14 cellular contexts compared by ENCODE assay signal in the genomic region with DNA sequence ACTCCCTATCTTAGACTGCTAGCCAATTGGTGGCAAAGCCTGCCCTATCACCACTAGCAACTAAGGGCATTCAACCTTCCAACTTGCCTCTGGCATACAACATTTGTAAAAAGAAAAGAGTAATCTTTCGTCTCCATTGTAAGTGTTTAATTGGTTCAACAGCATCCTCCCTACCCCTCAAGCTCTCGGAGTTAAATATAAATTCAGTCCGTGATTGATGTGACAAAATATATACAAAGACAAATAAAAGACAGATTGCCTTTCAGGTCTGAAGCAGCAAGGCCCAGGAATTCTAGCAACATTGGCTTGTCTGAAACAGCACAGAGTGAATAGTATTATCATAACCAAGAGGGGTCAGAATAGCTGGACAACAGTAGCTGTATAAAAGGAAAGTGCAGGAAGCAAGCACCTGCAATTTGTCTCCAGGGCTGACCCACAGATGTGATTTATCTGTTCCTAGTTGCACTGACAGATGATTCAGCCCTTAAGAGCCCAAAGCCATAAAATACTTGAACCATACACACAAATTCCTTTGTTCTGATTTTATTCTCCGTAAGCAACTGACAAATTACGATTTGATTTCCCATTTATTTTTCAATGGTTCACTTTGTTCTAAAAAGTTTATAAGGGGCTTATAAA. TPM values are rescaled to one million over a fixed set of nuclear protein-coding genes. Genes with fewer than 3 reads are reported as not detected.
DNase-seq lines count a peak whose midpoint lies in the region; ATAC-seq, FAIRE-seq and TF ChIP-seq lines count a peak whose summit lies in the region.
"Had no signal": no experiment of that assay in that cellular context is flagged by ENCODE, and none has a peak within 500 bp of the region (broad histone marks: within the 10 kb centered on the region; RNA-seq: fewer than 3 reads in every experiment).

No MANE protein-coding gene starts in this region.

- peaks cover 0 to 16% (median 0%) of the 10 kb centered on the region in 4 donors for H3K4me1 ChIP-seq in tibial nerve
- H3K4me1 ChIP-seq in vagina: peaks cover 4% of the 10 kb centered on the region

- no peak for TF ChIP-seq EP300 in tibial nerve (IDR thresholded peaks at IDR 0.05)

- DNase-seq in AG08395 (ENCODE audit: low spot score) (peak; percentile 70), HTR-8/SVneo (ENCODE audit: insufficient read length, low spot score) (peak; percentile 85), cardiac fibroblast (ENCODE audit: low read depth in 2 of 2) (peak; percentile 61 to 79), kidney tubule cell (ENCODE audit: low spot score) (peak; percentile 91), tibial nerve (ENCODE audit: low spot score in 2 of 2) (no peak), 8988T (no peak), vagina (ENCODE audit: extremely low spot score in 2 of 2) (no peak)
- DNase-seq: activated CD4-positive, CD25-positive, alpha-beta regulatory T cell treated with anti-CD3 and anti-CD28 coated beads, Interleukin-2, amount 50 U/mL, for 72 hours; CD4-positive, CD25-positive, alpha-beta regulatory T cell; dorsolateral prefrontal cortex; NCI-H187; upper lobe of right lung had no signal

- intact Hi-C loops in vagina (cut with DNase I): no loop called here

- 49 to 52% methylated on average over 5 of the region's 5 CpGs for WGBS in tibial nerve, 2 donors

- TF ChIP-seq CTCF in cardiac fibroblast (IDR thresholded peaks at IDR 0.05; ENCODE audit: low read depth, low read length) (no peak), tibial nerve (IDR thresholded peaks at IDR 0.05) (no peak), vagina (IDR thresholded peaks at IDR 0.05) (no peak)

- TF ChIP-seq POLR2A in tibial nerve (IDR thresholded peaks at IDR 0.05) (no peak), vagina (IDR thresholded peaks at IDR 0.05) (no peak)

- H3K27me3 ChIP-seq in tibial nerve: no peaks in the 10 kb centered on the region
- H3K27me3 ChIP-seq in vagina: no peaks in the 10 kb centered on the region
- H3K27me3 ChIP-seq: dorsolateral prefrontal cortex, neutrophil, upper lobe of right lung had no signal

- H3K4me3 ChIP-seq in cardiac fibroblast (replicated peaks in 1 of 2; ENCODE audit: low read depth in 2 of 2, low read length in 2 of 2) (no peak overlapping the region), tibial nerve (no peak overlapping the region), vagina (no peak overlapping the region)
- H3K4me3 ChIP-seq: dorsolateral prefrontal cortex, upper lobe of right lung had no signal

- FAIRE-seq in HTR-8/SVneo (lab: Jason Lieb, UNC): peak; percentile 33

- ATAC-seq in GM19452 (IDR thresholded peaks at IDR 0.05; ENCODE audit: unreplicated experiment): no peak
- ATAC-seq: upper lobe of right lung had no signal

- H3K27ac ChIP-seq in tibial nerve (no peak overlapping the region), vagina (no peak overlapping the region)
- H3K27ac ChIP-seq: dorsolateral prefrontal cortex, neutrophil, upper lobe of right lung had no signal

- H3K36me3 ChIP-seq in tibial nerve: no peaks in the 10 kb centered on the region
- no peaks in the 10 kb centered on the region for H3K36me3 ChIP-seq in vagina
- H3K36me3 ChIP-seq: neutrophil, upper lobe of right lung had no signal

- H3K9me3 ChIP-seq in tibial nerve (no peaks in the 10 kb centered on the region), vagina (no peaks in the 10 kb centered on the region)
- H3K9me3 ChIP-seq: neutrophil, upper lobe of right lung had no signal

RNA-seq across cellular contexts. Expression of a gene that starts 47.7 kb away (rescaled TPM):
- total RNA-seq in tibial nerve (not detected), vagina (not detected)
- total RNA-seq: CD4-positive, CD25-positive, alpha-beta regulatory T cell had no signal

Comparison
In these comparisons a context has a peak if more than half of its experiments do, and no peak if none do; other contexts are left out.
1. DNase-seq: peak in AG08395 (single experiment), HTR-8/SVneo (single experiment), cardiac fibroblast (2 of 2) and kidney tubule cell (single experiment); none in tibial nerve (0 of 2), 8988T (single experiment) and vagina (0 of 2).